In genomic region chr1:154478013-154478412, GRCh38 we compare ENCODE assay signal across 18 cellular contexts. TPM values are rescaled to one million over a fixed set of nuclear protein-coding genes. Genes with fewer than 3 reads are reported as not detected.
DNase-seq lines count a peak whose midpoint lies in the region; ATAC-seq, FAIRE-seq and TF ChIP-seq lines count a peak whose summit lies in the region.
"Had no signal": no experiment of that assay in that cellular context is flagged by ENCODE, and none has a peak within 500 bp of the region (broad histone marks: within the 10 kb centered on the region; RNA-seq: fewer than 3 reads in every experiment).

No MANE protein-coding gene starts in this region.

- H3K9ac ChIP-seq in SU-DHL-6 (ENCODE audit: low read length), result no peak overlapping the region

- WGBS in small intestine, 3 donors, result 17 to 65% (median 30%) methylated on average over 8 of the region's 8 CpGs

- no peaks in the 10 kb centered on the region for H4K20me1 ChIP-seq in SU-DHL-6 (ENCODE audit: low read depth, low read length)

- H3K27ac ChIP-seq in SU-DHL-6 (ENCODE audit: low read depth, low read length), result no peak overlapping the region
- peak overlapping the region; percentile 57 to 60 for H3K27ac ChIP-seq in small intestine (ENCODE audit: low read depth in 1 of 2, low read length in 1 of 2)

- ATAC-seq in left lobe of liver, result peak; percentile 4
- ATAC-seq in GM18867 (IDR thresholded peaks at IDR 0.05; ENCODE audit: unreplicated experiment), result no peak

- H3K4me1 ChIP-seq in small intestine (ENCODE audit: control insufficient read depth in 2 of 2, insufficient read depth in 1 of 2, low read depth in 1 of 2, low read length in 1 of 2), result no peaks in the 10 kb centered on the region

- no peaks in the 10 kb centered on the region for H3K9me3 ChIP-seq in SU-DHL-6 (ENCODE audit: insufficient read depth, low read length)
- H3K9me3 ChIP-seq in small intestine (ENCODE audit: control insufficient read depth, low read depth), result no peaks in the 10 kb centered on the region

- H3K4me2 ChIP-seq in SU-DHL-6 (ENCODE audit: low read depth, low read length, poor library complexity, severe bottlenecking), result no peak overlapping the region

- no peak overlapping the region for H3K4me3 ChIP-seq in SU-DHL-6 (ENCODE audit: insufficient read depth, low read length, poor library complexity, severe bottlenecking)
- H3K4me3 ChIP-seq in small intestine (ENCODE audit: low read depth in 1 of 2, low read length in 2 of 2), result no peak overlapping the region

- DNase-seq in HT-29 (ENCODE audit: low spot score) (peak; percentile 29), left lobe of liver (ENCODE audit: low spot score) (no peak), small intestine (peak; percentile 95), SHP77 (lab: John Stamatoyannopoulos, UW) (no peak), NCI-H1694 treated with DMSO at 0.1 percent for 48 hours (lab: John Stamatoyannopoulos, UW) (no peak), NAMALWA (ENCODE audit: low spot score) (no peak)
- DNase-seq: DMS79 treated with DMSO at 0.1 percent for 48 hours, H7, NCI-H1048, NCI-H146, NCI-H345, SHP77 treated with DMSO at 0.1 percent for 48 hours had no signal

- no peaks in the 10 kb centered on the region for H3K79me2 ChIP-seq in SU-DHL-6 (ENCODE audit: insufficient read depth, low read length)

- no peak for FAIRE-seq in small intestine (lab: Jason Lieb, UNC)
- FAIRE-seq: RCC 7860 had no signal

- TF ChIP-seq CTCF in SU-DHL-6 (IDR thresholded peaks at IDR 0.05; ENCODE audit: insufficient read depth, low read length, poor library complexity, severe bottlenecking), result no peak

- H3K36me3 ChIP-seq in SU-DHL-6 (ENCODE audit: low read length) (no peaks in the 10 kb centered on the region), small intestine (ENCODE audit: control insufficient read depth in 2 of 2, insufficient read depth in 2 of 2, low read length in 2 of 2) (no peaks in the 10 kb centered on the region)

- H3K27me3 ChIP-seq in SU-DHL-6 (ENCODE audit: low read length) (no peaks in the 10 kb centered on the region), small intestine (ENCODE audit: control insufficient read depth in 2 of 2, insufficient read depth in 2 of 2, low read length in 2 of 2) (no peaks in the 10 kb centered on the region)

- H3K9me2 ChIP-seq in SU-DHL-6 (replicated peaks; ENCODE audit: insufficient read depth, low read length), result no peaks in the 10 kb centered on the region

- H3F3A ChIP-seq in SU-DHL-6 (ENCODE audit: insufficient read depth), result 0 out of 2 replicates have a peak, but pooled peaks cover 3% of the 10 kb centered on the region

- H2AFZ ChIP-seq in SU-DHL-6 (ENCODE audit: low read depth, low read length, severe bottlenecking), result peak overlapping the region; percentile 49

RNA-seq across cellular contexts. Expression of gene TDRD10, which starts 24.0 kb away (rescaled TPM):
- total RNA-seq in HT-29 (2014; rRNA removed; shearing (Covaris generic)), result not detected in 2 replicates
- 2.2 TPM for total RNA-seq in left lobe of liver
- polyA plus RNA-seq in small intestine, result 1 to 10 TPM in 1 of 3 donors, under 1 TPM in 1, not detected in 1; 0.81 to 3.4 TPM
- total RNA-seq: A673; CD4-positive, alpha-beta T cell; IMR-90 had no signal
- polyA plus RNA-seq: IMR-90 had no signal

RNA-seq across cellular contexts. Expression of gene SHE, which starts 24.2 kb away (rescaled TPM):
- not detected in 2 replicates for total RNA-seq in HT-29 (2014; rRNA removed; shearing (Covaris generic))
- total RNA-seq in left lobe of liver, result 5.4 TPM
- 10 to 100 TPM in 1 of 3 donors, 1 to 10 TPM in 1, under 1 TPM in 1; 0.67 to 15.5 (median 2.4) TPM for polyA plus RNA-seq in small intestine
- total RNA-seq: CD4-positive, alpha-beta T cell; IMR-90 had no signal
- polyA plus RNA-seq: IMR-90 had no signal

Comparison
In these comparisons a context has a peak if more than half of its experiments do, and no peak if none do; other contexts are left out.
1. DNase-seq: peak in HT-29 (single experiment) and small intestine (single experiment); none in left lobe of liver (single experiment), SHP77 (0 of 2), NCI-H1694 treated with DMSO at 0.1 percent for 48 hours (single experiment) and NAMALWA (single experiment).